Comparison of ENCODE assay signal across 9 cellular contexts in the genomic region with DNA sequence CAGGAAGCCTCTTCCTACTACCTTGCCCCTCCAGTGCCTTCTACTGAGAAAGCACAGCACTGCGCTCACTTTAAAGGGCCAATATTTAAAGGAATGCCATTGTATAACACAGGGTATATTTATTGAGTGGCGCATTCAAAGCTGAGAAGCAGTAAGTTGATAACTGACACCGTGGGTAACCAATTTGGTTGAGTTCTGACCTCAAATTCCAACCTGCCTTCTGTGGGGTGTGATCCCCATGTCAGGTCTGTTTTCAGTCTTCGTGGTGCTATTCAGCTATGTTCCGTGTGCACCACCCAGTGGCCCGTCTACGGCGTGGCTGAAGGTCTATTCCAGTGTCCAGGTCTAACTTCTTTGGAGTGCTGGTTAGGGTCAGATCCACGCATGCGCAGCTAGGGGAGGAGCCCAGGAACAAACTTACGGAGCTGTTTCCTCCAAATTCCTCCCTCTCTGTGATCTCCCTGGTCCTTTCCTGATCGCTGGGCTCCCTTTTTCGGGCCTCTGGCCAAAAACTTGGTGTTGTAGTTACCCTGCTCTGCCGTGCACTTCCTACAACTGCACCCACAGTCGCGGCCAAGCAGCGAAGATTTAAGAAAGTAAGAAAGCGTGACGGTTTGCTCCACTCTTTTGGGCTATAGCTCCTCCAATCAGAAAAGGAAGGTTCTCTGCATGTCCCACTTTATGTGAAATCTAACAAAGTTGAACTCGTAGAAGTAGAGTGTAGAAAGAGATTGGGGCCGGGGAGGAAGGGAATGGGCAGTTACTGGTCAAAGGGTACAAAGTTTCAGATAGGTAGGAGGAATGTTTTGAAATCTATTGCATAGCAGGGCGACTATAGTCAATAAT. TPM values are rescaled to one million over a fixed set of nuclear protein-coding genes. Genes with fewer than 3 reads are reported as not detected.
DNase-seq lines count a peak whose midpoint lies in the region; ATAC-seq and TF ChIP-seq lines count a peak whose summit lies in the region.
"Had no signal": no experiment of that assay in that cellular context is flagged by ENCODE, and none has a peak within 500 bp of the region (broad histone marks: within the 10 kb centered on the region; RNA-seq: fewer than 3 reads in every experiment).

No MANE protein-coding gene starts in this region.

- no peak overlapping the region for H3K14ac ChIP-seq in neuronal stem cell (ENCODE audit: low read length)

- no peak overlapping the region for H2BK5ac ChIP-seq in neuronal stem cell (ENCODE audit: low read length)

- H3K9ac ChIP-seq in OCI-LY3 (ENCODE audit: low read length) (peak overlapping the region; percentile 84), neuronal stem cell (ENCODE audit: low read depth, low read length, poor library complexity) (no peak overlapping the region)

- H3K27me3 ChIP-seq in OCI-LY3 (ENCODE audit: low read depth, low read length) (peaks cover 29% of the 10 kb centered on the region), neuronal stem cell (ENCODE audit: control insufficient read depth in 3 of 3, insufficient read depth in 3 of 3, low read depth in 1 of 3, low read length in 3 of 3) (peaks cover 0 to 10% (median 2%) of the 10 kb centered on the region in 3 experiments), suprapubic skin (no peaks in the 10 kb centered on the region)

- H2BK12ac ChIP-seq in neuronal stem cell (ENCODE audit: low read length): no peak overlapping the region

- TF ChIP-seq POLR2A in GM19193 (IDR thresholded peaks at IDR 0.05; ENCODE audit: extremely low read depth, insufficient read depth, insufficient read length): peak; percentile 36
- TF ChIP-seq POLR2A in suprapubic skin (IDR thresholded peaks at IDR 0.05): no peak

- H2AFZ ChIP-seq in OCI-LY3 (ENCODE audit: low read depth, low read length) (peak overlapping the region; percentile 100), neuronal stem cell (ENCODE audit: low read length) (no peak overlapping the region)

- no peak overlapping the region for H4K8ac ChIP-seq in neuronal stem cell (ENCODE audit: low read depth, low read length)

- H3K27ac Mint-ChIP-seq in activated T-cell treated with anti-CD3 and anti-CD28 coated beads, Interleukin-2, amount 50 U/mL, for 24 hours: peak overlapping the region; percentile 16

- DNase-seq in AG20443 (ENCODE audit: low spot score) (peak; percentile 86), fibroblast of peridontal ligament (ENCODE audit: extremely low read depth) (peak; percentile 47), neuronal stem cell (ENCODE audit: low spot score) (no peak), suprapubic skin (ENCODE audit: low spot score in 2 of 2) (peak; percentile 76 to 86)
- DNase-seq in activated T-cell treated with anti-CD3 and anti-CD28 coated beads, Interleukin-2, amount 50 U/mL, for 24 hours: peak; percentile 75

- H3K4me1 Mint-ChIP-seq in activated T-cell treated with anti-CD3 and anti-CD28 coated beads, Interleukin-2, amount 50 U/mL, for 24 hours (ENCODE audit: low read depth): peaks cover 19% of the 10 kb centered on the region

- TF ChIP-seq CTCF in OCI-LY3 (IDR thresholded peaks at IDR 0.05; ENCODE audit: low read depth, low read length) (peak; percentile 98), suprapubic skin (IDR thresholded peaks at IDR 0.05) (peak in 1 of 2 donors; percentile 26)

- H3K9me3 Mint-ChIP-seq in activated T-cell treated with anti-CD3 and anti-CD28 coated beads, Interleukin-2, amount 50 U/mL, for 24 hours: no peaks in the 10 kb centered on the region

- no peak overlapping the region for H2BK120ac ChIP-seq in neuronal stem cell (ENCODE audit: low read depth, low read length)

- TF ChIP-seq EP300 in suprapubic skin (IDR thresholded peaks at IDR 0.05): no peak

- H3K36me3 Mint-ChIP-seq in activated T-cell treated with anti-CD3 and anti-CD28 coated beads, Interleukin-2, amount 50 U/mL, for 24 hours (ENCODE audit: low read depth): no peaks in the 10 kb centered on the region

- no peak overlapping the region for H2BK15ac ChIP-seq in neuronal stem cell (ENCODE audit: low read length)

- H4K20me1 ChIP-seq in OCI-LY3 (ENCODE audit: insufficient read depth, low read length): no peaks in the 10 kb centered on the region

- H3K36me3 ChIP-seq in OCI-LY3 (replicated peaks; ENCODE audit: low read depth, low read length): no peaks in the 10 kb centered on the region
- no peaks in the 10 kb centered on the region for H3K36me3 ChIP-seq in neuronal stem cell (replicated peaks in 1 of 2; ENCODE audit: control insufficient read depth in 2 of 2, insufficient read depth in 2 of 2, low read length in 2 of 2)
- H3K36me3 ChIP-seq in suprapubic skin: no peaks in the 10 kb centered on the region

- H4K91ac ChIP-seq in neuronal stem cell (ENCODE audit: low read depth, low read length, poor library complexity): peak overlapping the region; percentile 56

- H3K27ac ChIP-seq in OCI-LY3 (ENCODE audit: low read length) (no peak overlapping the region), neuronal stem cell (replicated peaks; ENCODE audit: low read length) (no peak overlapping the region), suprapubic skin (no peak overlapping the region)
- H3K27ac ChIP-seq: SK-N-MC had no signal

- no CpG with 5 or more reads among the region's 22 CpGs for WGBS in neuronal stem cell (ENCODE audit: extremely low coverage in 2 of 2, insufficient read length in 2 of 2, insufficient replicate concordance in 1 of 2), 2 donors
- WGBS in suprapubic skin: 23% methylated on average over 22 of the region's 22 CpGs

- peak overlapping the region; percentile 67 for H3K23ac ChIP-seq in neuronal stem cell (ENCODE audit: low read depth, low read length, poor library complexity)

- H3K79me1 ChIP-seq in neuronal stem cell (ENCODE audit: low read depth, low read length): no peaks in the 10 kb centered on the region

- no peaks in the 10 kb centered on the region for H3K9me3 ChIP-seq in OCI-LY3 (ENCODE audit: insufficient read depth, low read length)
- H3K9me3 ChIP-seq in neuronal stem cell (replicated peaks in 1 of 2; ENCODE audit: control insufficient read depth in 2 of 2, insufficient read depth in 1 of 2, low read depth in 1 of 2, low read length in 2 of 2): peaks cover 0 to 2% of the 10 kb centered on the region in 2 donors
- no peaks in the 10 kb centered on the region for H3K9me3 ChIP-seq in suprapubic skin

- peaks cover 8% of the 10 kb centered on the region for H3K27me3 Mint-ChIP-seq in activated T-cell treated with anti-CD3 and anti-CD28 coated beads, Interleukin-2, amount 50 U/mL, for 24 hours

- peak overlapping the region; percentile 75 for H3K4me3 Mint-ChIP-seq in activated T-cell treated with anti-CD3 and anti-CD28 coated beads, Interleukin-2, amount 50 U/mL, for 24 hours

- H3K4me1 ChIP-seq in OCI-LY3 (ENCODE audit: low read length) (peaks cover 14% of the 10 kb centered on the region), neuronal stem cell (ENCODE audit: control insufficient read depth in 2 of 2, insufficient read depth in 1 of 2, low read depth in 1 of 2, low read length in 2 of 2) (no peaks in the 10 kb centered on the region), suprapubic skin (peaks cover 6% of the 10 kb centered on the region)

- H3K4me3 ChIP-seq in OCI-LY3 (ENCODE audit: low read length) (peak overlapping the region; percentile 91), neuronal stem cell (ENCODE audit: low read length in 2 of 2) (no peak overlapping the region), suprapubic skin (peak overlapping the region; percentile 30)
- H3K4me3 ChIP-seq: SK-N-MC had no signal

- peak; percentile 94 for ATAC-seq in HG03342 (IDR thresholded peaks at IDR 0.05; ENCODE audit: unreplicated experiment)

- peak overlapping the region; percentile 2 for H3K18ac ChIP-seq in neuronal stem cell (ENCODE audit: low read length)

- H3K4ac ChIP-seq in neuronal stem cell (ENCODE audit: low read length): no peak overlapping the region

- peak overlapping the region; percentile 96 for H3K4me2 ChIP-seq in OCI-LY3 (ENCODE audit: low read length)
- peak overlapping the region; percentile 31 for H3K4me2 ChIP-seq in neuronal stem cell (ENCODE audit: insufficient read depth, low read length, poor library complexity, severe bottlenecking)

- H2AK5ac ChIP-seq in neuronal stem cell (ENCODE audit: low read depth, low read length): no peak overlapping the region

- no peaks in the 10 kb centered on the region for H3K79me2 ChIP-seq in OCI-LY3 (ENCODE audit: low read length)

RNA-seq across cellular contexts. Expression of a gene that starts 7.7 kb away (rescaled TPM):
- 0.11 TPM for polyA plus RNA-seq in neuronal stem cell (2013, experiment 1 of 2)
- polyA plus RNA-seq in neuronal stem cell (2013, experiment 2 of 2): 0.14 TPM
- 1 to 10 TPM in 3 of 4 donors, under 1 TPM in 1; 0.83 to 3.7 (median 2.6) TPM for total RNA-seq in suprapubic skin

RNA-seq across cellular contexts. Expression of a gene that starts 53.9 kb away (rescaled TPM):
- polyA plus RNA-seq in neuronal stem cell (2013, experiment 1 of 2): not detected
- not detected for polyA plus RNA-seq in neuronal stem cell (2013, experiment 2 of 2)
- total RNA-seq in suprapubic skin: under 1 TPM in 1 of 4 donors, not detected in 3; 0.64 TPM

Comparison
In these comparisons a context has a peak if more than half of its experiments do, and no peak if none do; other contexts are left out.
1. H3K4me3 ChIP-seq: peak in OCI-LY3 (single experiment) and suprapubic skin (single experiment); none in neuronal stem cell (0 of 2).